ENCODE assay signal across 27 cellular contexts in genomic region chr18:34626404-34627137, GRCh38.
DNase-seq lines count a peak whose midpoint lies in the region; ATAC-seq, FAIRE-seq and TF ChIP-seq lines count a peak whose summit lies in the region.
"Had no signal": no experiment of that assay in that cellular context is flagged by ENCODE, and none has a peak within 500 bp of the region (broad histone marks: within the 10 kb centered on the region; RNA-seq: fewer than 3 reads in every experiment).

No MANE protein-coding gene starts in this region.

- no peak overlapping the region for H2BK20ac ChIP-seq in H1 (ENCODE audit: low read length)

- no peak overlapping the region for H3K56ac ChIP-seq in H1 (replicated peaks; ENCODE audit: insufficient read length, low read depth, low read length)

- no peak overlapping the region for H4K8ac ChIP-seq in H1 (ENCODE audit: extremely low read depth, insufficient read depth, low read length)

- H3K27ac ChIP-seq in H1 (ENCODE audit: low read depth, low read length) (no peak overlapping the region), gastrocnemius medialis (peak overlapping the region; percentile 52 to 70 (median 56))
- H3K27ac ChIP-seq: body of pancreas, esophagus squamous epithelium, heart left ventricle, Peyer's patch, SJSA1 had no signal

- DNase-seq in NCI-H146 (lab: John Stamatoyannopoulos, UW) (peak; percentile 2), NCI-H146 treated with DMSO at 0.1 percent for 48 hours (lab: John Stamatoyannopoulos, UW; ENCODE audit: unreplicated experiment) (no peak), H1 (ENCODE audit: low read depth in 1 of 2, low spot score in 2 of 2) (no peak), iris pigment epithelial cell (ENCODE audit: low read depth) (peak; percentile 77), gastrocnemius medialis (peak in 1 of 2 donors; percentile 37), HTR-8/SVneo (ENCODE audit: insufficient read length, low spot score) (no peak)
- DNase-seq: activated CD4-positive, alpha-beta T cell treated with anti-CD3 and anti-CD28 coated beads for 1 hour; activated CD8-positive, alpha-beta T cell treated with anti-CD3 and anti-CD28 coated beads, Interleukin-2, amount 10 ng/mL, durations not matched to agents 7 days and 5 days; activated effector memory CD4-positive, alpha-beta T cell treated with anti-CD3 and anti-CD28 coated beads, Interleukin-2, amount 50 U/mL, for 16 hours; activated naive CD8-positive, alpha-beta T cell treated with anti-CD3 and anti-CD28 coated beads, Interleukin-2, amount 10 ng/mL, durations not matched to agents 7 days and 5 days; activated T-cell treated with anti-CD3 and anti-CD28 coated beads for 4 hours; body of pancreas; effector CD8-positive, alpha-beta T cell; esophagus squamous epithelium; heart left ventricle; left colon; naive B cell; NCI-H1417 treated with DMSO at 0.1 percent for 48 hours; NCI-H524 treated with DMSO at 0.1 percent for 48 hours; Peyer's patch; stimulated activated CD4-positive, alpha-beta T cell treated with anti-CD3 and anti-CD28 coated beads, Interleukin-4, amount 100 ng/mL, for 1 hour had no signal

- no peak for TF ChIP-seq RAD21 in H1 (IDR thresholded peaks at IDR 0.05 in 1 of 2, conservative IDR thresholded peaks at IDR 0.05 in 1 of 2; ENCODE audit: low read depth in 2 of 2, low read length in 2 of 2)

- FAIRE-seq in H1 (lab: Jason Lieb, UNC): no peak
- FAIRE-seq in HTR-8/SVneo (lab: Jason Lieb, UNC): no peak
- FAIRE-seq: A204.1, urothelium cell line had no signal

- no peaks in the 10 kb centered on the region for H4K20me1 ChIP-seq in H1 (replicated peaks in 1 of 2; ENCODE audit: control insufficient read depth in 1 of 2, insufficient read depth in 2 of 2, low read length in 2 of 2)

- H4K91ac ChIP-seq in H1 (replicated peaks; ENCODE audit: insufficient read length, low read length): no peak overlapping the region

- TF ChIP-seq EP300 in H1 (IDR thresholded peaks at IDR 0.05; ENCODE audit: borderline replicate concordance in 1 of 2, low read depth in 2 of 2, low read length in 2 of 2): no peak

- in situ Hi-C loops in gastrocnemius medialis (cut with MboI; ENCODE audit: low sequenced_read_pairs in 4 of 4): loop anchor here in 1 of 4 donors (25.0 kb wide), 1 partner anchor 89 kb away; no protein-coding TSS in a partner anchor

- H2BK5ac ChIP-seq in H1 (ENCODE audit: low read depth, low read length): no peak overlapping the region

- no peak overlapping the region for H3K18ac ChIP-seq in H1 (ENCODE audit: extremely low read depth, low read length)

- H3K79me2 ChIP-seq in H1 (ENCODE audit: control insufficient read depth in 1 of 2, insufficient read depth in 2 of 2, low read length in 2 of 2): no peaks in the 10 kb centered on the region

- ATAC-seq in gastrocnemius medialis (peak; percentile 61 to 71), HG02840 (IDR thresholded peaks at IDR 0.05; ENCODE audit: low FRiP score, unreplicated experiment) (no peak), GM21515 (IDR thresholded peaks at IDR 0.05; ENCODE audit: unreplicated experiment) (no peak)
- ATAC-seq: activated CD8-positive, alpha-beta T cell treated with anti-CD3 and anti-CD28 coated beads, Interleukin-2, amount 10 ng/mL, durations not matched to agents 7 days and 5 days; body of pancreas; heart left ventricle; left colon; stimulated activated memory B cell treated with anti-CD40 and anti-IgM and Interleukin-4, amounts not matched to agents 10 μg/mL and 1 μg/mL and 100 μg/mL, for 72 hours had no signal

- intact Hi-C loops in gastrocnemius medialis (cut with DNase I; ENCODE audit: low total_unique reads): no loop called here

- H3K36me3 ChIP-seq in H1 (ENCODE audit: control insufficient read depth in 2 of 4, insufficient read depth in 4 of 4, low read length in 3 of 4) (no peaks in the 10 kb centered on the region), gastrocnemius medialis (no peaks in the 10 kb centered on the region)
- H3K36me3 ChIP-seq: esophagus squamous epithelium, heart left ventricle, Peyer's patch, SJSA1 had no signal

- CTCF ChIA-PET in H1 (lab: Charles Lee; ENCODE audit: partially characterized antibody): interaction anchor here (0.5 to 0.9 kb wide), 2 partner anchors 35 to 208 kb away, joined by 3 to 4 read pairs; no protein-coding TSS in a partner anchor

- H3K4me3 ChIP-seq in H1 (ENCODE audit: extremely low read depth in 1 of 4, insufficient read depth in 2 of 4, low read depth in 3 of 4, low read length in 4 of 4) (no peak overlapping the region), gastrocnemius medialis (no peak overlapping the region)
- H3K4me3 ChIP-seq: body of pancreas, esophagus squamous epithelium, heart left ventricle, Peyer's patch, SJSA1 had no signal

- no peak overlapping the region for H3K14ac ChIP-seq in H1 (ENCODE audit: insufficient read length)

- no peak overlapping the region for H3K4me2 ChIP-seq in H1 (ENCODE audit: insufficient read depth in 1 of 2, low read depth in 2 of 2, low read length in 2 of 2)

- H3K9me3 ChIP-seq in H1 (ENCODE audit: insufficient read depth in 2 of 2, low read depth in 1 of 2, low read length in 1 of 2) (no peaks in the 10 kb centered on the region), gastrocnemius medialis (no peaks in the 10 kb centered on the region)
- H3K9me3 ChIP-seq: body of pancreas, esophagus squamous epithelium, heart left ventricle, Peyer's patch, SJSA1 had no signal

- POLR2A ChIA-PET in H1 (lab: Charles Lee; ENCODE audit: partially characterized antibody): no interaction called here

- H2BK12ac ChIP-seq in H1 (ENCODE audit: low read depth, low read length): no peak overlapping the region

- H2AFZ ChIP-seq in H1 (ENCODE audit: low read length): no peak overlapping the region

- no peak overlapping the region for H3K9ac ChIP-seq in H1 (replicated peaks in 1 of 4; ENCODE audit: extremely low read depth in 1 of 4, low read depth in 3 of 4, low read length in 3 of 4)

- H3K79me1 ChIP-seq in H1 (ENCODE audit: low read depth, low read length): no peaks in the 10 kb centered on the region

- 91% methylated on average over 2 of the region's 2 CpGs; no CpG with 5 or more reads in 1 of the 2 experiments for WGBS in H1 (ENCODE audit: extremely low coverage in 1 of 2, insufficient coverage in 1 of 2, insufficient read length in 1 of 2, insufficient replicate concordance in 2 of 2, low coverage in 1 of 2, low lambda C conversion rate in 2 of 2, missing lambda C conversion rate in 1 of 2), 2 experiments

- H2BK120ac ChIP-seq in H1 (replicated peaks; ENCODE audit: low read depth, low read length): no peak overlapping the region

- no peak overlapping the region for H3K4ac ChIP-seq in H1 (replicated peaks; ENCODE audit: insufficient read length, low read depth, low read length)

- no peak overlapping the region for H4K5ac ChIP-seq in H1 (ENCODE audit: insufficient read length, low read depth, low read length)

- no peaks in the 10 kb centered on the region for H3K27me3 ChIP-seq in H1 (replicated peaks in 1 of 4; ENCODE audit: control insufficient read depth in 3 of 4, extremely low read depth in 1 of 4, insufficient read depth in 3 of 4, low read length in 3 of 4)
- H3K27me3 ChIP-seq in gastrocnemius medialis: no peaks in the 10 kb centered on the region
- H3K27me3 ChIP-seq: body of pancreas, esophagus squamous epithelium, heart left ventricle, Peyer's patch, SJSA1 had no signal

- H2AK5ac ChIP-seq in H1 (ENCODE audit: low read depth, low read length): no peak overlapping the region

- TF ChIP-seq CTCF in H1 (IDR thresholded peaks at IDR 0.05; ENCODE audit: control extremely low read depth in 1 of 3, insufficient read depth in 1 of 3, low read depth in 1 of 3, low read length in 3 of 3) (no peak), gastrocnemius medialis (IDR thresholded peaks at IDR 0.05 in 4 of 5, conservative IDR thresholded peaks at IDR 0.05 in 1 of 5) (no peak)

- H3K23me2 ChIP-seq in H1 (ENCODE audit: low read depth, low read length): no peaks in the 10 kb centered on the region

- no peak for TF ChIP-seq POLR2A in H1 (IDR thresholded peaks at IDR 0.05; ENCODE audit: control extremely low read depth in 1 of 2, low read depth in 2 of 2, low read length in 2 of 2)
- TF ChIP-seq POLR2A in gastrocnemius medialis (IDR thresholded peaks at IDR 0.05): no peak

- no peak overlapping the region for H2BK15ac ChIP-seq in H1 (ENCODE audit: low read length)

- H3K23ac ChIP-seq in H1 (ENCODE audit: insufficient read length): no peak overlapping the region

- peaks cover 0 to 2% (median 0%) of the 10 kb centered on the region in 4 experiments; a peak in 2 of 7 replicates for H3K4me1 ChIP-seq in H1 (replicated peaks in 1 of 4; ENCODE audit: control insufficient read depth in 3 of 4, insufficient read depth in 4 of 4, low read length in 3 of 4)
- H3K4me1 ChIP-seq in gastrocnemius medialis: peaks cover 23 to 49% of the 10 kb centered on the region in 2 donors
- H3K4me1 ChIP-seq: esophagus squamous epithelium, Peyer's patch, SJSA1 had no signal

TF ChIP-seq in H1, 55 proteins besides CTCF, POLR2A, EP300 and RAD21:
- TF ChIP-seq CBX8 (IDR thresholded peaks at IDR 0.05; ENCODE audit: borderline replicate concordance, low read depth, low read length) (no peak), CTBP2 (IDR thresholded peaks at IDR 0.05; ENCODE audit: borderline replicate concordance, insufficient read depth, insufficient read length, low read length) (no peak), MAX (IDR thresholded peaks at IDR 0.05) (0 out of 2 replicates have a peak, but pooled peaks have one; percentile 11), RNF2 (IDR thresholded peaks at IDR 0.05; ENCODE audit: borderline replicate concordance, low read depth, low read length, missing control alignments, poor library complexity, severe bottlenecking) (no peak), FOSL1 (IDR thresholded peaks at IDR 0.05; ENCODE audit: insufficient read depth, low read depth, low read length) (no peak)

Comparison
In these comparisons a context has a peak if more than half of its experiments do, and no peak if none do; other contexts are left out.
1. DNase-seq: peak in NCI-H146 (single experiment) and iris pigment epithelial cell (single experiment); none in NCI-H146 treated with DMSO at 0.1 percent for 48 hours (single experiment), H1 (0 of 2) and HTR-8/SVneo (single experiment).
2. ATAC-seq: peak in gastrocnemius medialis (2 of 2); none in HG02840 (single experiment) and GM21515 (single experiment).